In the genomic region with DNA sequence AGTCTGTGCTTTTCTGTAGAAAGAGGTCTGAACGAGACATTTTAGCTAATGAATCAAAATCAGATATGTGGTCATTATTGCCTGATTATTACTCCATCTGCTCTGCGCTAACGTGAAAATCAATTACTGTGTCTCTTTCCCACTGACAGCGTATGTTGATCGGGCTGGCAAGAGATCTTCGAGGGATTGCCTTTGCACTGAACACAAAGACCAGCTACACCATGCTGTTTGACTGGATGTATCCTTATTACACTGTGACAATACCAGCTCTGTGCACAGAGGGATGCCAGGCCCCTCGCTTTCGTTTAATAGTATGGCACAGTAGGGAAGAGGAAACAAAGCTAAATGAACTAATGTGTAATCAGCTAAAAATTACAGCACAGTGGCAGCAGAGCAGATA, we compare ENCODE assay signal across 14 cellular contexts.
"Had no signal": no experiment of that assay in that cellular context is flagged by ENCODE, and none has a peak within 500 bp of the region (broad histone marks: within the 10 kb centered on the region; RNA-seq: fewer than 3 reads in every experiment).

No MANE protein-coding gene starts in this region.

- DNase-seq: activated CD4-positive, alpha-beta T cell treated with anti-CD3 and anti-CD28 coated beads for 4 hours; activated CD8-positive, alpha-beta memory T cell treated with anti-CD3 and anti-CD28 coated beads, Interleukin-2, amount 50 U/mL, for 4 hours; activated CD8-positive, alpha-beta T cell treated with anti-CD3 and anti-CD28 coated beads for 36 hours; activated gamma-delta T cell treated with Interleukin-2 at 50 U/mL for 16 hours; activated naive CD8-positive, alpha-beta T cell treated with anti-CD3 and anti-CD28 coated beads for 36 hours; activated T-cell treated with anti-CD3 and anti-CD28 coated beads, Interleukin-2, amount 50 U/mL, for 72 hours; naive B cell; nucleus accumbens; spleen; stimulated activated CD4-positive, alpha-beta T cell treated with anti-CD3 and anti-CD28 coated beads, Interleukin-1b, Interleukin-23, amount 100 ng/mL, for 48 hours; stimulated activated naive CD4-positive, alpha-beta T cell; T1000; WERI-Rb-1 had no signal

- H3K4me1 ChIP-seq: spleen had no signal

- H3K9me3 ChIP-seq: spleen had no signal

- H3K4me3 ChIP-seq: spleen had no signal

- FAIRE-seq: endometrium had no signal

- H3K27me3 ChIP-seq: spleen had no signal

- H3K36me3 ChIP-seq: spleen, WERI-Rb-1 had no signal

- H3K27ac ChIP-seq: spleen, WERI-Rb-1 had no signal
